ENCODE assay signal across 1 cellular context in the genomic region with DNA sequence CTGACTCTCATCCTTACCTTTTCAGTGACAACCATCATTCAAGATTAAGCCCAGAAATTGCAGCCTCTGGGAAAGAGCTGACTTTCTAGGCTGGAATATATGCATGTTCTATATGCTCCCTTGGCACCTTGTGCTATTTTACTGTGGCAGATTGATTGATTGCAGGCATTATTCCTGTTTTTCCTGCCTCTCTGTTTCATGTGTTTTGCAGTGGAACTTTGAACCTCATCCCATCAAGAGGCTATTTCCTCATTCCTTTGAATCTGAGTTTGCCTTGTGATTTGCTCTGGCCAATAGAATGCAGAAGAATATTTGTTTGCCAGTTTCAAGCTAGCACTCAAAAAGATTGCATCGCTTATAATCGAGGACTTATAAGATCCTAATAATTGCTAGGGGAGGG.
TF ChIP-seq lines count a peak whose summit lies in the region.

No MANE protein-coding gene starts in this region.

TF ChIP-seq in neural cell, 6 proteins besides CTCF, POLR2A, EP300 and RAD21 (continued from another document):
- TF ChIP-seq, protein P1, sequence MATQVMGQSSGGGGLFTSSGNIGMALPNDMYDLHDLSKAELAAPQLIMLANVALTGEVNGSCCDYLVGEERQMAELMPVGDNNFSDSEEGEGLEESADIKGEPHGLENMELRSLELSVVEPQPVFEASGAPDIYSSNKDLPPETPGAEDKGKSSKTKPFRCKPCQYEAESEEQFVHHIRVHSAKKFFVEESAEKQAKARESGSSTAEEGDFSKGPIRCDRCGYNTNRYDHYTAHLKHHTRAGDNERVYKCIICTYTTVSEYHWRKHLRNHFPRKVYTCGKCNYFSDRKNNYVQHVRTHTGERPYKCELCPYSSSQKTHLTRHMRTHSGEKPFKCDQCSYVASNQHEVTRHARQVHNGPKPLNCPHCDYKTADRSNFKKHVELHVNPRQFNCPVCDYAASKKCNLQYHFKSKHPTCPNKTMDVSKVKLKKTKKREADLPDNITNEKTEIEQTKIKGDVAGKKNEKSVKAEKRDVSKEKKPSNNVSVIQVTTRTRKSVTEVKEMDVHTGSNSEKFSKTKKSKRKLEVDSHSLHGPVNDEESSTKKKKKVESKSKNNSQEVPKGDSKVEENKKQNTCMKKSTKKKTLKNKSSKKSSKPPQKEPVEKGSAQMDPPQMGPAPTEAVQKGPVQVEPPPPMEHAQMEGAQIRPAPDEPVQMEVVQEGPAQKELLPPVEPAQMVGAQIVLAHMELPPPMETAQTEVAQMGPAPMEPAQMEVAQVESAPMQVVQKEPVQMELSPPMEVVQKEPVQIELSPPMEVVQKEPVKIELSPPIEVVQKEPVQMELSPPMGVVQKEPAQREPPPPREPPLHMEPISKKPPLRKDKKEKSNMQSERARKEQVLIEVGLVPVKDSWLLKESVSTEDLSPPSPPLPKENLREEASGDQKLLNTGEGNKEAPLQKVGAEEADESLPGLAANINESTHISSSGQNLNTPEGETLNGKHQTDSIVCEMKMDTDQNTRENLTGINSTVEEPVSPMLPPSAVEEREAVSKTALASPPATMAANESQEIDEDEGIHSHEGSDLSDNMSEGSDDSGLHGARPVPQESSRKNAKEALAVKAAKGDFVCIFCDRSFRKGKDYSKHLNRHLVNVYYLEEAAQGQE (IDR thresholded peaks at IDR 0.05; ENCODE audit: borderline replicate concordance) = peak; percentile 99
- TF ChIP-seq POLR2AphosphoS5 (IDR thresholded peaks at IDR 0.05) (peak; percentile 88), TAF1 (IDR thresholded peaks at IDR 0.05; ENCODE audit: low read depth) (no peak), EZH2 (IDR thresholded peaks at IDR 0.05; ENCODE audit: borderline replicate concordance, insufficient read depth, low read length, poor library complexity, severe bottlenecking) (no peak), MXI1 (conservative IDR thresholded peaks at IDR 0.05; ENCODE audit: poor library complexity, severe bottlenecking) (no peak)
